ENCODE assay signal across 1 cellular context in genomic region chr1:32651461-32652073, GRCh38.
TF ChIP-seq lines count a peak whose summit lies in the region.

No MANE protein-coding gene starts in this region.

TF ChIP-seq in H1, 55 proteins besides CTCF, POLR2A, EP300 and RAD21:
- peak; percentile 9; the same call in 1 of the 2 replicates for TF ChIP-seq POLR2AphosphoS5 (IDR thresholded peaks at IDR 0.05; ENCODE audit: low read depth, low read length)
- no peak for TF ChIP-seq BCL11A (IDR thresholded peaks at IDR 0.05; ENCODE audit: low read depth in 2 of 2, low read length in 2 of 2)
- TF ChIP-seq ASH2L (IDR thresholded peaks at IDR 0.05; ENCODE audit: low read length), result peak; percentile 17
- TF ChIP-seq EZH2 (IDR thresholded peaks at IDR 0.05; ENCODE audit: low read depth, low read length, severe bottlenecking), result no peak
- TF ChIP-seq BACH1 (IDR thresholded peaks at IDR 0.05; ENCODE audit: low read length), result 0 out of 2 replicates have a peak, but pooled peaks have one; percentile 16
